Comparison of ENCODE assay signal across 17 cellular contexts in genomic region chr4:82968972-82969371, GRCh38. TPM values are rescaled to one million over a fixed set of nuclear protein-coding genes. Genes with fewer than 3 reads are reported as not detected.
A peak's percentile ranks its signal among the peaks of the same experiment; 100 is the strongest.
DNase-seq lines count a peak whose midpoint lies in the region; ATAC-seq and TF ChIP-seq lines count a peak whose summit lies in the region.
"Had no signal": no experiment of that assay in that cellular context is flagged by ENCODE, and none has a peak within 500 bp of the region (broad histone marks: within the 10 kb centered on the region; RNA-seq: fewer than 3 reads in every experiment).

No MANE protein-coding gene starts in this region.

- TF ChIP-seq CTCF in HFFc6 (IDR thresholded peaks at IDR 0.05), result no peak

- no peaks in the 10 kb centered on the region for H3K27me3 Mint-ChIP-seq in immature natural killer cell (ENCODE audit: low read depth in 3 of 3)
- peaks cover 2% of the 10 kb centered on the region; the same call in 1 of the 2 replicates for H3K27me3 Mint-ChIP-seq in HFFc6 (ENCODE audit: insufficient read depth)
- H3K27me3 Mint-ChIP-seq: activated naive CD8-positive, alpha-beta T cell treated with anti-CD3 and anti-CD28 coated beads for 36 hours; CD8-positive, alpha-beta memory T cell; type B pancreatic cell had no signal

- H3K9me3 Mint-ChIP-seq in immature natural killer cell (no peaks in the 10 kb centered on the region), HFFc6 (no peaks in the 10 kb centered on the region)
- H3K9me3 Mint-ChIP-seq: activated T-helper 1 cell treated with anti-CD3 and anti-CD28 coated beads, Interleukin-12 subunit alpha, Interleukin-12 subunit beta, Interleukin-2, Interleukin-4 antibody, amounts not matched to agents 30 ng/mL and 10 ng/mL and 1 ng/mL, durations not matched to agents 14 hours and 24 hours and 36 hours; CD8-positive, alpha-beta memory T cell; type B pancreatic cell had no signal

- H3K27ac Mint-ChIP-seq in immature natural killer cell, result peak overlapping the region in 4 of 6 donors; percentile 2 to 44 (median 11)
- no peak overlapping the region for H3K27ac Mint-ChIP-seq in HFFc6
- H3K27ac Mint-ChIP-seq: activated naive CD8-positive, alpha-beta T cell treated with anti-CD3 and anti-CD28 coated beads for 36 hours; activated T-helper 1 cell treated with anti-CD3 and anti-CD28 coated beads, Interleukin-12 subunit alpha, Interleukin-12 subunit beta, Interleukin-2, Interleukin-4 antibody, amounts not matched to agents 30 ng/mL and 10 ng/mL and 1 ng/mL, durations not matched to agents 14 hours and 24 hours and 36 hours; type B pancreatic cell had no signal

- DNase-seq in immature natural killer cell (no peak), HFFc6 (no peak), C1 segment of cervical spinal cord (lab: John Stamatoyannopoulos, UW) (no peak)
- DNase-seq: activated naive CD8-positive, alpha-beta T cell treated with anti-CD3 and anti-CD28 coated beads for 36 hours; CD8-positive, alpha-beta memory T cell; DMS79 treated with DMSO at 0.1 percent for 48 hours; effector memory CD4-positive, alpha-beta T cell; HCEC 1CT; NCI-H1092; NCI-H510A treated with DMSO at 0.1 percent for 48 hours had no signal

- H3K36me3 Mint-ChIP-seq in immature natural killer cell (peaks cover 13 to 47% (median 30%) of the 10 kb centered on the region in 3 donors), HFFc6 (ENCODE audit: low read depth) (peaks cover 38% of the 10 kb centered on the region)

- H3K4me1 Mint-ChIP-seq in immature natural killer cell (peaks cover 0 to 12% of the 10 kb centered on the region in 2 donors), HFFc6 (ENCODE audit: low read depth) (no peaks in the 10 kb centered on the region)

- ATAC-seq in GM18511 (IDR thresholded peaks at IDR 0.05; ENCODE audit: unreplicated experiment) (peak; percentile 45), GM21360 (IDR thresholded peaks at IDR 0.05; ENCODE audit: unreplicated experiment) (peak; percentile 49), HG03469 (IDR thresholded peaks at IDR 0.05; ENCODE audit: unreplicated experiment) (peak; percentile 52), HG02938 (IDR thresholded peaks at IDR 0.05; ENCODE audit: unreplicated experiment) (no peak)
- ATAC-seq: activated CD4-positive, CD25-positive, alpha-beta regulatory T cell treated with anti-CD3 and anti-CD28 coated beads, Interleukin-2, amount 50 U/mL, for 24 hours had no signal

- no peak overlapping the region for H3K4me3 Mint-ChIP-seq in immature natural killer cell
- no peak overlapping the region for H3K4me3 Mint-ChIP-seq in HFFc6
- H3K4me3 Mint-ChIP-seq: activated naive CD8-positive, alpha-beta T cell treated with anti-CD3 and anti-CD28 coated beads for 36 hours; activated T-helper 1 cell treated with anti-CD3 and anti-CD28 coated beads, Interleukin-12 subunit alpha, Interleukin-12 subunit beta, Interleukin-2, Interleukin-4 antibody, amounts not matched to agents 30 ng/mL and 10 ng/mL and 1 ng/mL, durations not matched to agents 14 hours and 24 hours and 36 hours; CD8-positive, alpha-beta memory T cell; type B pancreatic cell had no signal

RNA-seq across cellular contexts. Expression of gene LIN54, which starts 41.7 kb away (rescaled TPM):
- 10 to 100 TPM in 1 of 3 donors, 1 to 10 TPM in 2; 5.5 to 13.1 (median 6.9) TPM for polyA plus RNA-seq in immature natural killer cell
- 10 to 100 TPM; 13.8 to 20.5 (median 18.6) TPM for total RNA-seq in HFFc6 (2021; fragmentation: NEBNext Ultra II Directional; extraction: Animal tissue kit (Norgen Biotek cat#: 25700))
